Comparison of ENCODE assay signal across 10 cellular contexts in the genomic region with DNA sequence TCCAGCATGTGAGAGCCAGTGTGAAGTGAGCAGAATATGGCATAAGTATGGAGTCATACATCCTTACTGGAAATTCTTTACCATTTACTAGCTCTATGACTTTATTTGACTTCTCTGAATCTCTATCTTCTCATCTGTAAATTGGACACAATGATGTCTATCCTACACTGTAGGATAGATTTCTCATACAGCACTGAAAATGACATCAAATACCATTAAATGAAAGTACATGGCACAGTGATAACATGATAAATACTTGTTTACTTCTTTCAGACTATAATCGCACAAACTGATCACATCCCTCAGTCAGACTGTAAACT. TPM values are rescaled to one million over a fixed set of nuclear protein-coding genes. Genes with fewer than 3 reads are reported as not detected.
A peak's percentile ranks its signal among the peaks of the same experiment; 100 is the strongest.
DNase-seq lines count a peak whose midpoint lies in the region; FAIRE-seq and TF ChIP-seq lines count a peak whose summit lies in the region.
"Had no signal": no experiment of that assay in that cellular context is flagged by ENCODE, and none has a peak within 500 bp of the region (broad histone marks: within the 10 kb centered on the region; RNA-seq: fewer than 3 reads in every experiment).

No MANE protein-coding gene starts in this region.

- peaks cover 3% of the 10 kb centered on the region for H3K36me3 Mint-ChIP-seq in astrocyte (ENCODE audit: low read depth, unreplicated experiment)
- H3K36me3 Mint-ChIP-seq: immature natural killer cell had no signal

- TF ChIP-seq CTCF in astrocyte (IDR thresholded peaks at IDR 0.05; ENCODE audit: insufficient read depth, low read depth, low read length) (no peak), liver (IDR thresholded peaks at IDR 0.05; ENCODE audit: low read depth, low read length, missing input control) (no peak), GM10266 (IDR thresholded peaks at IDR 0.05; ENCODE audit: control insufficient read depth, insufficient read depth, low read depth, missing control alignments) (no peak)

- peaks cover 45% of the 10 kb centered on the region for H3K79me2 ChIP-seq in astrocyte (ENCODE audit: insufficient read depth, low read length)

- no peaks in the 10 kb centered on the region for H3K27me3 Mint-ChIP-seq in astrocyte (ENCODE audit: low read depth, unreplicated experiment)

- H3K4me1 ChIP-seq in HUES6 (ENCODE audit: control insufficient read depth, insufficient read depth, low read length) = peaks cover 26% of the 10 kb centered on the region
- peaks cover 42% of the 10 kb centered on the region for H3K4me1 ChIP-seq in astrocyte (ENCODE audit: insufficient read depth, low read length)
- H3K4me1 ChIP-seq in liver (ENCODE audit: control insufficient read depth in 4 of 4, insufficient read depth in 4 of 4, low read length in 3 of 4) = peaks cover 0 to 22% (median 13%) of the 10 kb centered on the region in 4 donors

- no peaks in the 10 kb centered on the region for H3K9me3 Mint-ChIP-seq in astrocyte (ENCODE audit: unreplicated experiment)
- H3K9me3 Mint-ChIP-seq: immature natural killer cell; T-helper 1 cell treated with Interleukin-12 subunit alpha and Interleukin-12 subunit beta and Interleukin-4 antibody, amounts not matched to agents 30 μg/mL and 1 μg/mL, for 36 hours had no signal

- DNase-seq in astrocyte (ENCODE audit: low read depth) (no peak), substantia nigra (lab: John Stamatoyannopoulos, UW) (no peak), hepatic stellate cell (ENCODE audit: low spot score) (no peak), cerebellar nuclear complex (lab: John Stamatoyannopoulos, UW) (no peak), SW 1271 (lab: John Stamatoyannopoulos, UW) (no peak), GM10266 (ENCODE audit: extremely low spot score) (no peak)
- DNase-seq: immature natural killer cell had no signal

- H3K36me3 ChIP-seq in HUES6 (ENCODE audit: control insufficient read depth, insufficient read depth, low read length) (no peaks in the 10 kb centered on the region), astrocyte (ENCODE audit: insufficient read depth, low read length) (no peaks in the 10 kb centered on the region), liver (ENCODE audit: control insufficient read depth in 4 of 4, insufficient read depth in 3 of 4, low read depth in 1 of 4, low read length in 3 of 4) (no peaks in the 10 kb centered on the region)

- peak overlapping the region; percentile 83 for H3K4me2 ChIP-seq in astrocyte (ENCODE audit: low read length)

- H4K20me1 ChIP-seq in astrocyte (ENCODE audit: insufficient read depth, low read length) = peaks cover 21% of the 10 kb centered on the region

- H3K9me3 ChIP-seq in HUES6 (ENCODE audit: control insufficient read depth, insufficient read depth, low read depth, low read length) = no peaks in the 10 kb centered on the region
- no peaks in the 10 kb centered on the region for H3K9me3 ChIP-seq in astrocyte (ENCODE audit: insufficient read depth, low read depth, low read length)
- H3K9me3 ChIP-seq in liver (ENCODE audit: control insufficient read depth in 4 of 4, low read length in 3 of 4) = no peaks in the 10 kb centered on the region

- H3K4me3 ChIP-seq in HUES6 (ENCODE audit: low read depth, low read length) (0 out of 2 replicates have a peak overlapping the region, but pooled peaks have one; percentile 31), astrocyte (ENCODE audit: insufficient read depth, low read depth, low read length) (peak overlapping the region; percentile 40), liver (ENCODE audit: low read depth in 1 of 3, low read length in 3 of 3) (no peak overlapping the region)

- H3K27me3 ChIP-seq in HUES6 (ENCODE audit: control insufficient read depth, insufficient read depth, low read length) = no peaks in the 10 kb centered on the region
- no peaks in the 10 kb centered on the region for H3K27me3 ChIP-seq in astrocyte (ENCODE audit: insufficient read depth, low read length)
- peaks cover 0 to 1% (median 0%) of the 10 kb centered on the region in 4 donors for H3K27me3 ChIP-seq in liver (ENCODE audit: control insufficient read depth in 4 of 4, insufficient read depth in 4 of 4, low read length in 3 of 4)

- FAIRE-seq in astrocyte (lab: Jason Lieb, UNC) = no peak

- peak overlapping the region; percentile 75 for H3K4me3 Mint-ChIP-seq in astrocyte (ENCODE audit: unreplicated experiment)

- no peak for TF ChIP-seq RAD21 in liver (IDR thresholded peaks at IDR 0.05)

- H3K27ac ChIP-seq in HUES6 (ENCODE audit: low read depth, low read length) = no peak overlapping the region; the same call in 1 of the 2 replicates
- H3K27ac ChIP-seq in astrocyte (ENCODE audit: low read depth, low read length) = peak overlapping the region; percentile 96
- H3K27ac ChIP-seq in liver (ENCODE audit: low read depth in 1 of 2, low read length in 2 of 2) = peak overlapping the region; percentile 47 to 70
- H3K27ac ChIP-seq in substantia nigra (ENCODE audit: low read depth, low read length, poor library complexity, severe bottlenecking) = peak overlapping the region; percentile 76

- peak overlapping the region; percentile 19 for H2AFZ ChIP-seq in astrocyte (ENCODE audit: low read depth, low read length)

- H3K27ac Mint-ChIP-seq in astrocyte (ENCODE audit: unreplicated experiment) = peak overlapping the region; percentile 96
- H3K27ac Mint-ChIP-seq: T-helper 1 cell treated with Interleukin-12 subunit alpha and Interleukin-12 subunit beta and Interleukin-4 antibody, amounts not matched to agents 30 μg/mL and 1 μg/mL, for 36 hours had no signal

- H3K4me1 Mint-ChIP-seq in astrocyte (ENCODE audit: low read depth, unreplicated experiment) = peaks cover 44% of the 10 kb centered on the region

- H3K9ac ChIP-seq in HUES6 (ENCODE audit: low read length) (peak overlapping the region; percentile 53), astrocyte (ENCODE audit: low read length) (peak overlapping the region; percentile 82), liver (ENCODE audit: low read depth in 1 of 2, low read length in 2 of 2) (peak overlapping the region in 1 of 2 donors; percentile 31)

- WGBS in liver = 72% methylated on average over 1 of the region's 1 CpG

TF ChIP-seq in liver, 16 proteins besides CTCF, POLR2A, EP300 and RAD21 (continues in another document):
- TF ChIP-seq RXRA (IDR thresholded peaks at IDR 0.05) (no peak), SP1 (IDR thresholded peaks at IDR 0.05) (no peak), TAF1 (conservative IDR thresholded peaks at IDR 0.05) (no peak), FOXA2 (IDR thresholded peaks at IDR 0.05) (no peak), EGR1 (IDR thresholded peaks at IDR 0.05; ENCODE audit: low read depth in 2 of 2) (no peak), GABPA (IDR thresholded peaks at IDR 0.05 in 1 of 2, conservative IDR thresholded peaks at IDR 0.05 in 1 of 2) (no peak), HNF4G (IDR thresholded peaks at IDR 0.05) (no peak), HNF4A (conservative IDR thresholded peaks at IDR 0.05) (no peak), FOXA1 (IDR thresholded peaks at IDR 0.05) (no peak), JUND (IDR thresholded peaks at IDR 0.05) (no peak), YY1 (IDR thresholded peaks at IDR 0.05) (no peak)
- TF ChIP-seq, protein P1, sequence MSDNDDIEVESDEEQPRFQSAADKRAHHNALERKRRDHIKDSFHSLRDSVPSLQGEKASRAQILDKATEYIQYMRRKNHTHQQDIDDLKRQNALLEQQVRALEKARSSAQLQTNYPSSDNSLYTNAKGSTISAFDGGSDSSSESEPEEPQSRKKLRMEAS (IDR thresholded peaks at IDR 0.05) = no peak
- TF ChIP-seq, protein P2, sequence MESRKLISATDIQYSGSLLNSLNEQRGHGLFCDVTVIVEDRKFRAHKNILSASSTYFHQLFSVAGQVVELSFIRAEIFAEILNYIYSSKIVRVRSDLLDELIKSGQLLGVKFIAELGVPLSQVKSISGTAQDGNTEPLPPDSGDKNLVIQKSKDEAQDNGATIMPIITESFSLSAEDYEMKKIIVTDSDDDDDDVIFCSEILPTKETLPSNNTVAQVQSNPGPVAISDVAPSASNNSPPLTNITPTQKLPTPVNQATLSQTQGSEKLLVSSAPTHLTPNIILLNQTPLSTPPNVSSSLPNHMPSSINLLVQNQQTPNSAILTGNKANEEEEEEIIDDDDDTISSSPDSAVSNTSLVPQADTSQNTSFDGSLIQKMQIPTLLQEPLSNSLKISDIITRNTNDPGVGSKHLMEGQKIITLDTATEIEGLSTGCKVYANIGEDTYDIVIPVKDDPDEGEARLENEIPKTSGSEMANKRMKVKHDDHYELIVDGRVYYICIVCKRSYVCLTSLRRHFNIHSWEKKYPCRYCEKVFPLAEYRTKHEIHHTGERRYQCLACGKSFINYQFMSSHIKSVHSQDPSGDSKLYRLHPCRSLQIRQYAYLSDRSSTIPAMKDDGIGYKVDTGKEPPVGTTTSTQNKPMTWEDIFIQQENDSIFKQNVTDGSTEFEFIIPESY (IDR thresholded peaks at IDR 0.05) = no peak
- TF ChIP-seq, protein P3, sequence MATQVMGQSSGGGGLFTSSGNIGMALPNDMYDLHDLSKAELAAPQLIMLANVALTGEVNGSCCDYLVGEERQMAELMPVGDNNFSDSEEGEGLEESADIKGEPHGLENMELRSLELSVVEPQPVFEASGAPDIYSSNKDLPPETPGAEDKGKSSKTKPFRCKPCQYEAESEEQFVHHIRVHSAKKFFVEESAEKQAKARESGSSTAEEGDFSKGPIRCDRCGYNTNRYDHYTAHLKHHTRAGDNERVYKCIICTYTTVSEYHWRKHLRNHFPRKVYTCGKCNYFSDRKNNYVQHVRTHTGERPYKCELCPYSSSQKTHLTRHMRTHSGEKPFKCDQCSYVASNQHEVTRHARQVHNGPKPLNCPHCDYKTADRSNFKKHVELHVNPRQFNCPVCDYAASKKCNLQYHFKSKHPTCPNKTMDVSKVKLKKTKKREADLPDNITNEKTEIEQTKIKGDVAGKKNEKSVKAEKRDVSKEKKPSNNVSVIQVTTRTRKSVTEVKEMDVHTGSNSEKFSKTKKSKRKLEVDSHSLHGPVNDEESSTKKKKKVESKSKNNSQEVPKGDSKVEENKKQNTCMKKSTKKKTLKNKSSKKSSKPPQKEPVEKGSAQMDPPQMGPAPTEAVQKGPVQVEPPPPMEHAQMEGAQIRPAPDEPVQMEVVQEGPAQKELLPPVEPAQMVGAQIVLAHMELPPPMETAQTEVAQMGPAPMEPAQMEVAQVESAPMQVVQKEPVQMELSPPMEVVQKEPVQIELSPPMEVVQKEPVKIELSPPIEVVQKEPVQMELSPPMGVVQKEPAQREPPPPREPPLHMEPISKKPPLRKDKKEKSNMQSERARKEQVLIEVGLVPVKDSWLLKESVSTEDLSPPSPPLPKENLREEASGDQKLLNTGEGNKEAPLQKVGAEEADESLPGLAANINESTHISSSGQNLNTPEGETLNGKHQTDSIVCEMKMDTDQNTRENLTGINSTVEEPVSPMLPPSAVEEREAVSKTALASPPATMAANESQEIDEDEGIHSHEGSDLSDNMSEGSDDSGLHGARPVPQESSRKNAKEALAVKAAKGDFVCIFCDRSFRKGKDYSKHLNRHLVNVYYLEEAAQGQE (IDR thresholded peaks at IDR 0.05) = no peak
- TF ChIP-seq, protein P4, sequence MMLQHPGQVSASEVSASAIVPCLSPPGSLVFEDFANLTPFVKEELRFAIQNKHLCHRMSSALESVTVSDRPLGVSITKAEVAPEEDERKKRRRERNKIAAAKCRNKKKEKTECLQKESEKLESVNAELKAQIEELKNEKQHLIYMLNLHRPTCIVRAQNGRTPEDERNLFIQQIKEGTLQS (IDR thresholded peaks at IDR 0.05) = no peak

RNA-seq across cellular contexts. Expression of a gene that starts 1.3 kb away (rescaled TPM):
- total RNA-seq in astrocyte = 83.0 and 91.9 TPM in 2 replicates
- 1 to 10 TPM; 2.6 to 4.4 TPM for total RNA-seq in liver
- polyA plus RNA-seq in liver = 1 to 10 TPM; 1.7 to 3.4 TPM

Comparison
In these comparisons a context has a peak if more than half of its experiments do, and no peak if none do; other contexts are left out.
1. H3K4me3 ChIP-seq: peak in HUES6 (single experiment) and astrocyte (single experiment); none in liver (0 of 3).
2. RNA of a gene that starts 1.3 kb away (total RNA-seq): 83.0 to 91.9 TPM in astrocyte; 2.6 to 4.4 TPM in liver; every median in the first group is over 10 times any median in the second.